23 cellular contexts compared by ENCODE assay signal in the genomic region with DNA sequence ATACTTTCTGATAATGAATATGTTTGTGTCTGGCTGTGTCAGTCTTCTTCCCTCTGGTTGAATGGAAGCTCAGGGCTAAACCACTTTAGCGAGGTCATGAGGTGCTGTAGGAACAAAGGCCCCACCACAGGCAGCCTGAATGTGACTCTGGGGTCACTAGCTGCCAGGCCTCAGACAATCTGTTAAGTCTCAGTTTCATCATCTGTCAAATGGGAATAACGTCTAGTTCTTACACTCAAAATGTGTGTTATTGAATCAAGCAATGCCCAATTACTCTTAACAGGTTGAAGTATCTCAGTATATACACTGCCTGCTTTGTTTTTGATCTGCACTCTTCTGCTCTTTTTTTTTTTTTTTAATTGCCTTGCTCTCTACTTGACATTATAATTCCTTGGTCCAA.
"Had no signal": no experiment of that assay in that cellular context is flagged by ENCODE, and none has a peak within 500 bp of the region (broad histone marks: within the 10 kb centered on the region; RNA-seq: fewer than 3 reads in every experiment).

No MANE protein-coding gene starts in this region.

- H3K4me1 Mint-ChIP-seq: memory B cell, natural killer cell had no signal

- H3K4me3 ChIP-seq: esophagus muscularis mucosa, gastrocnemius medialis, heart right ventricle, left ventricle myocardium inferior, lower lobe of right lung, pancreas, vagina had no signal

- H3K27me3 Mint-ChIP-seq: dendritic cell treated with granulocyte-macrophage colony-stimulating factor and Interleukin-4, amounts not matched to agents 40 ng/mL and 50 ng/mL, for 4 days; memory B cell had no signal

- H3K4me3 Mint-ChIP-seq: dendritic cell treated with granulocyte-macrophage colony-stimulating factor and Interleukin-4, amounts not matched to agents 40 ng/mL and 50 ng/mL, for 4 days; effector memory CD8-positive, alpha-beta T cell; memory B cell; mesothelial cell of epicardium; natural killer cell; neural crest cell; type B pancreatic cell had no signal

- DNase-seq: effector memory CD8-positive, alpha-beta T cell; gastrocnemius medialis; heart right ventricle; kidney; left cardiac atrium; left ventricle myocardium inferior; lower lobe of right lung; natural killer cell; nucleus accumbens; pancreas; right cardiac atrium; small intestine; stimulated activated CD4-positive, alpha-beta T cell treated with anti-CD3 and anti-CD28 coated beads, Interleukin-2, amount 100 ng/mL, for 48 hours; stimulated activated naive CD4-positive, alpha-beta T cell treated with Interleukin-2 at 50 U/mL for 16 hours had no signal

- H3K9me3 ChIP-seq: esophagus muscularis mucosa, gastrocnemius medialis, heart right ventricle, left ventricle myocardium inferior, lower lobe of right lung, pancreas, vagina had no signal

- H3K4me1 ChIP-seq: gastrocnemius medialis, heart right ventricle, left ventricle myocardium inferior, lower lobe of right lung, pancreas had no signal

- ATAC-seq: effector memory CD8-positive, alpha-beta T cell; gastrocnemius medialis; heart right ventricle; left cardiac atrium; lower lobe of right lung; natural killer cell; pancreas; right cardiac atrium had no signal

- H3K27me3 ChIP-seq: esophagus muscularis mucosa, gastrocnemius medialis, pancreas, vagina had no signal

- H3K27ac Mint-ChIP-seq: dendritic cell treated with granulocyte-macrophage colony-stimulating factor and Interleukin-4, amounts not matched to agents 40 ng/mL and 50 ng/mL, for 4 days; effector memory CD8-positive, alpha-beta T cell; memory B cell; mesothelial cell of epicardium; natural killer cell; progenitor cell of endocrine pancreas; type B pancreatic cell had no signal

- H3K36me3 Mint-ChIP-seq: memory B cell, mesothelial cell of epicardium, natural killer cell, type B pancreatic cell had no signal

- H3K36me3 ChIP-seq: esophagus muscularis mucosa, gastrocnemius medialis, heart right ventricle, left ventricle myocardium inferior, lower lobe of right lung, pancreas, vagina had no signal

- H3K9me3 Mint-ChIP-seq: dendritic cell treated with granulocyte-macrophage colony-stimulating factor and Interleukin-4, amounts not matched to agents 40 ng/mL and 50 ng/mL, for 4 days; mesothelial cell of epicardium; natural killer cell; type B pancreatic cell had no signal

- H3K27ac ChIP-seq: epithelial cell of prostate, esophagus muscularis mucosa, gastrocnemius medialis, heart right ventricle, left ventricle myocardium inferior, lower lobe of right lung, pancreas, vagina had no signal
